ENCODE assay signal across 22 cellular contexts in genomic region chr5:89028579-89029272, GRCh38.
DNase-seq lines count a peak whose midpoint lies in the region; ATAC-seq, FAIRE-seq and TF ChIP-seq lines count a peak whose summit lies in the region.
"Had no signal": no experiment of that assay in that cellular context is flagged by ENCODE, and none has a peak within 500 bp of the region (broad histone marks: within the 10 kb centered on the region; RNA-seq: fewer than 3 reads in every experiment).

No MANE protein-coding gene starts in this region.

- TF ChIP-seq POLR2A in GM12892 (IDR thresholded peaks at IDR 0.05; ENCODE audit: low read depth, low read length), result no peak

- H3K27me3 Mint-ChIP-seq in stimulated activated memory B cell treated with anti-CD40 and anti-IgM and Interleukin-4, amounts not matched to agents 10 μg/mL and 1 μg/mL and 100 μg/mL, for 72 hours, result no peaks in the 10 kb centered on the region
- H3K27me3 Mint-ChIP-seq: activated CD8-positive, alpha-beta T cell treated with anti-CD3 and anti-CD28 coated beads for 36 hours; activated T-cell treated with anti-CD3 and anti-CD28 coated beads, Interleukin-2, amount 50 U/mL, for 24 hours had no signal

- H3K4me1 Mint-ChIP-seq in stimulated activated memory B cell treated with anti-CD40 and anti-IgM and Interleukin-4, amounts not matched to agents 10 μg/mL and 1 μg/mL and 100 μg/mL, for 72 hours, result peaks cover 5% of the 10 kb centered on the region

- no peak for ATAC-seq in stimulated activated memory B cell treated with anti-CD40 and anti-IgM and Interleukin-4, amounts not matched to agents 10 μg/mL and 1 μg/mL and 100 μg/mL, for 72 hours
- ATAC-seq: activated CD8-positive, alpha-beta T cell treated with anti-CD3 and anti-CD28 coated beads for 36 hours; body of pancreas; Panc1; right lobe of liver had no signal

- no peak for FAIRE-seq in GM12892 (lab: Jason Lieb, UNC)
- FAIRE-seq: TTC549 had no signal

- H3K9me3 Mint-ChIP-seq in stimulated activated memory B cell treated with anti-CD40 and anti-IgM and Interleukin-4, amounts not matched to agents 10 μg/mL and 1 μg/mL and 100 μg/mL, for 72 hours, result peaks cover 12% of the 10 kb centered on the region

- peaks cover 15% of the 10 kb centered on the region for H3K36me3 Mint-ChIP-seq in stimulated activated memory B cell treated with anti-CD40 and anti-IgM and Interleukin-4, amounts not matched to agents 10 μg/mL and 1 μg/mL and 100 μg/mL, for 72 hours

- DNase-seq in AG08395 (ENCODE audit: low spot score) (peak; percentile 46), HCEC 1CT (peak; percentile 74), T1000 (lab: John Stamatoyannopoulos, UW) (peak; percentile 4), glomerular visceral epithelial cell (ENCODE audit: extremely low spot score) (peak; percentile 8), D341Med (ENCODE audit: low spot score) (no peak), GM12892 (ENCODE audit: insufficient read length) (no peak), HPDE6-E6E7 (ENCODE audit: extremely low spot score) (no peak)
- DNase-seq: activated CD8-positive, alpha-beta T cell treated with anti-CD3 and anti-CD28 coated beads for 36 hours; activated naive CD4-positive, alpha-beta T cell treated with anti-CD3 and anti-CD28 coated beads, Interleukin-2, amount 50 U/mL, for 16 hours; activated T-cell treated with anti-CD3 and anti-CD28 coated beads, Interleukin-2, amount 50 U/mL, for 24 hours; body of pancreas; cortex of kidney; EL; NCI-H2171; NCI-H748 treated with DMSO at 0.1 percent for 48 hours; occipital lobe; right lobe of liver; stomach; upper lobe of left lung had no signal

- H3K27ac Mint-ChIP-seq in stimulated activated memory B cell treated with anti-CD40 and anti-IgM and Interleukin-4, amounts not matched to agents 10 μg/mL and 1 μg/mL and 100 μg/mL, for 72 hours, result no peak overlapping the region
- H3K27ac Mint-ChIP-seq: activated CD8-positive, alpha-beta T cell treated with anti-CD3 and anti-CD28 coated beads for 36 hours; activated T-cell treated with anti-CD3 and anti-CD28 coated beads, Interleukin-2, amount 50 U/mL, for 24 hours had no signal

- H3K4me3 Mint-ChIP-seq in stimulated activated memory B cell treated with anti-CD40 and anti-IgM and Interleukin-4, amounts not matched to agents 10 μg/mL and 1 μg/mL and 100 μg/mL, for 72 hours, result no peak overlapping the region
- H3K4me3 Mint-ChIP-seq: activated CD8-positive, alpha-beta T cell treated with anti-CD3 and anti-CD28 coated beads for 36 hours; activated T-cell treated with anti-CD3 and anti-CD28 coated beads, Interleukin-2, amount 50 U/mL, for 24 hours had no signal

Comparison
In these comparisons a context has a peak if more than half of its experiments do, and no peak if none do; other contexts are left out.
1. DNase-seq: peak in AG08395 (single experiment), HCEC 1CT (single experiment), T1000 (single experiment) and glomerular visceral epithelial cell (single experiment); none in D341Med (single experiment), GM12892 (single experiment) and HPDE6-E6E7 (single experiment).